26 cellular contexts compared by ENCODE assay signal in genomic region chr11:19122966-19123615, GRCh38.
"Had no signal": no experiment of that assay in that cellular context is flagged by ENCODE, and none has a peak within 500 bp of the region (broad histone marks: within the 10 kb centered on the region; RNA-seq: fewer than 3 reads in every experiment).

No MANE protein-coding gene starts in this region.

- H3K9me3 Mint-ChIP-seq: dendritic cell treated with granulocyte-macrophage colony-stimulating factor and Interleukin-4, amounts not matched to agents 40 ng/mL and 50 ng/mL, for 4 days; immature natural killer cell; natural killer cell had no signal

- FAIRE-seq: frontal cortex had no signal

- H3K27ac ChIP-seq: colonic mucosa, lower lobe of right lung, ovary, psoas muscle, skin epidermis, spleen, thoracic aorta, tibial nerve, upper lobe of right lung, uterus had no signal

- H3K27ac Mint-ChIP-seq: dendritic cell treated with granulocyte-macrophage colony-stimulating factor and Interleukin-4, amounts not matched to agents 40 ng/mL and 50 ng/mL, for 4 days; natural killer cell; stimulated activated memory B cell treated with anti-CD40 and anti-IgM and Interleukin-4, amounts not matched to agents 10 μg/mL and 1 μg/mL and 100 μg/mL, for 72 hours; stimulated activated naive CD8-positive, alpha-beta T cell treated with anti-CD3 and anti-CD28 coated beads, Interleukin-15, Interleukin-2, amounts not matched to agents 100 ng/mL and 50 ng/mL, for 24 hours had no signal

- H3K9me3 ChIP-seq: colonic mucosa, lower lobe of right lung, ovary, psoas muscle, thoracic aorta, upper lobe of right lung, uterus had no signal

- H3K27me3 ChIP-seq: colonic mucosa, ovary, spleen, upper lobe of right lung, uterus had no signal

- H3K4me3 ChIP-seq: colonic mucosa, lower lobe of right lung, ovary, psoas muscle, skin epidermis, spleen, thoracic aorta, tibial nerve, upper lobe of right lung, uterus had no signal

- H3K36me3 Mint-ChIP-seq: natural killer cell had no signal

- ATAC-seq: left ventricle myocardium superior; lower lobe of right lung; natural killer cell; psoas muscle; right cardiac atrium; stimulated activated memory B cell treated with anti-CD40 and anti-IgM and Interleukin-4, amounts not matched to agents 10 μg/mL and 1 μg/mL and 100 μg/mL, for 72 hours; upper lobe of right lung had no signal

- H3K36me3 ChIP-seq: colonic mucosa, ovary, thoracic aorta, upper lobe of right lung, uterus had no signal

- H3K27me3 Mint-ChIP-seq: dendritic cell treated with granulocyte-macrophage colony-stimulating factor and Interleukin-4, amounts not matched to agents 40 ng/mL and 50 ng/mL, for 4 days; stimulated activated memory B cell treated with anti-CD40 and anti-IgM and Interleukin-4, amounts not matched to agents 10 μg/mL and 1 μg/mL and 100 μg/mL, for 72 hours; stimulated activated naive CD8-positive, alpha-beta T cell treated with anti-CD3 and anti-CD28 coated beads, Interleukin-15, Interleukin-2, amounts not matched to agents 100 ng/mL and 50 ng/mL, for 24 hours had no signal

- H3K4me1 ChIP-seq: colonic mucosa, psoas muscle, upper lobe of right lung, uterus had no signal

- DNase-seq: colonic mucosa; effector memory CD4-positive, alpha-beta T cell; erythroblast; hypothalamus; immature natural killer cell; islet precursor cell; kidney glomerular epithelial cell; left ventricle myocardium superior; lower lobe of right lung; natural killer cell; occipital lobe; ovary; posterior cingulate gyrus; psoas muscle; right cardiac atrium; spleen; stimulated activated CD4-positive, alpha-beta T cell treated with anti-CD3 and anti-CD28 coated beads, Interleukin-4, amount 100 ng/mL, for 4 hours; upper lobe of right lung; uterus had no signal

- H3K4me3 Mint-ChIP-seq: dendritic cell treated with granulocyte-macrophage colony-stimulating factor and Interleukin-4, amounts not matched to agents 40 ng/mL and 50 ng/mL, for 4 days; immature natural killer cell; natural killer cell; stimulated activated memory B cell treated with anti-CD40 and anti-IgM and Interleukin-4, amounts not matched to agents 10 μg/mL and 1 μg/mL and 100 μg/mL, for 72 hours; stimulated activated naive CD8-positive, alpha-beta T cell treated with anti-CD3 and anti-CD28 coated beads, Interleukin-15, Interleukin-2, amounts not matched to agents 100 ng/mL and 50 ng/mL, for 24 hours had no signal
